ENCODE assay signal across 12 cellular contexts in genomic region chr11:18427240-18427639, GRCh38. TPM values are rescaled to one million over a fixed set of nuclear protein-coding genes. Genes with fewer than 3 reads are reported as not detected.
"Had no signal": no experiment of that assay in that cellular context is flagged by ENCODE, and none has a peak within 500 bp of the region (broad histone marks: within the 10 kb centered on the region; RNA-seq: fewer than 3 reads in every experiment).

No MANE protein-coding gene starts in this region.

- H3K4me3 ChIP-seq: HAP-1 had no signal

- ATAC-seq: HCT116, HepG2 had no signal

- H3K27ac ChIP-seq: HL-60, KMS-11 had no signal

- H3K27me3 Mint-ChIP-seq: IgD-negative memory B cell had no signal

- H3K4me3 Mint-ChIP-seq: HFFc6, IgD-negative memory B cell had no signal

- H3K36me3 Mint-ChIP-seq: IgD-negative memory B cell had no signal

- H3K9me3 ChIP-seq: HAP-1 had no signal

- H3K36me3 ChIP-seq: HAP-1 had no signal

- DNase-seq: GOT3, H7, HFFc6, KBM-7 had no signal

- H3K27ac Mint-ChIP-seq: HFFc6, IgD-negative memory B cell had no signal

- H3K4me1 ChIP-seq: HAP-1 had no signal

- H3K4me2 ChIP-seq: KMS-11 had no signal

- H3K9me3 Mint-ChIP-seq: HFFc6, IgD-negative memory B cell had no signal

RNA-seq across cellular contexts. Expression of gene LDHC, which starts 15.1 kb away (rescaled TPM):
- total RNA-seq: H4, HepG2, HT1080 had no signal
- polyA plus RNA-seq: HepG2, IgD-negative memory B cell had no signal

RNA-seq across cellular contexts. Expression of gene LDHAL6A, which starts 28.4 kb away (rescaled TPM):
- total RNA-seq: H4, H7, HepG2, HFFc6, HT1080 had no signal
- polyA plus RNA-seq: HepG2, IgD-negative memory B cell had no signal
